Comparison of ENCODE assay signal across 8 cellular contexts in genomic region chr9:136686534-136686793, GRCh38. TPM values are rescaled to one million over a fixed set of nuclear protein-coding genes. Genes with fewer than 3 reads are reported as not detected.
DNase-seq lines count a peak whose midpoint lies in the region; ATAC-seq and TF ChIP-seq lines count a peak whose summit lies in the region.

No MANE protein-coding gene starts in this region.

- CTCF ChIA-PET in BJ (lab: Yijun Ruan, JAX) = interaction anchor here (1.0 to 3.2 kb wide), 6 partner anchors 8 to 202 kb away, joined by 3 to 14 read pairs (median 5); no protein-coding TSS in a partner anchor

- POLR2A ChIA-PET in BJ (lab: Charles Lee) = interaction anchor here (1.0 kb wide), 1 partner anchor 14 kb away, joined by 3 read pairs; no protein-coding TSS in a partner anchor
- POLR2A ChIA-PET in naive thymus-derived CD8-positive, alpha-beta T cell (lab: Charles Lee) = interaction anchor here (0.5 to 1.9 kb wide), 2 partner anchors 41 to 445 kb away, joined by 3 to 5 read pairs; no protein-coding TSS in a partner anchor

- DNase-seq in BJ (ENCODE audit: low read depth) (no peak), colonic mucosa (no peak), NCI-H2029 treated with DMSO at 0.1 percent for 48 hours (lab: John Stamatoyannopoulos, UW) (no peak), EL (no peak), NCI-H1105 treated with DMSO at 0.1 percent for 48 hours (lab: John Stamatoyannopoulos, UW) (no peak)
- DNase-seq in naive thymus-derived CD8-positive, alpha-beta T cell = no peak

- ATAC-seq in naive thymus-derived CD8-positive, alpha-beta T cell = peak; percentile 6 to 10
- ATAC-seq in GM21717 (IDR thresholded peaks at IDR 0.05; ENCODE audit: unreplicated experiment) = no peak

- no peaks in the 10 kb centered on the region for H3K36me3 ChIP-seq in BJ (ENCODE audit: control insufficient read depth, insufficient read depth, low read length)
- no peaks in the 10 kb centered on the region for H3K36me3 ChIP-seq in HUES64 (ENCODE audit: insufficient read depth, low read length)
- no peaks in the 10 kb centered on the region for H3K36me3 ChIP-seq in colonic mucosa

- H3K4me1 ChIP-seq in HUES64 (ENCODE audit: insufficient read depth, low read length) = peaks cover 8% of the 10 kb centered on the region; the same call in 1 of the 2 replicates
- peaks cover 19% of the 10 kb centered on the region for H3K4me1 ChIP-seq in colonic mucosa

- TF ChIP-seq CTCF in BJ (IDR thresholded peaks at IDR 0.05; ENCODE audit: insufficient read depth, low read depth, low read length) (no peak), colonic mucosa (IDR thresholded peaks at IDR 0.05) (no peak)

- no peaks in the 10 kb centered on the region for H3K9me3 ChIP-seq in HUES64 (ENCODE audit: insufficient read depth, low read depth, low read length)
- H3K9me3 ChIP-seq in colonic mucosa = no peaks in the 10 kb centered on the region

- H3K36me3 Mint-ChIP-seq in naive thymus-derived CD8-positive, alpha-beta T cell = no peaks in the 10 kb centered on the region

- intact Hi-C loops in colonic mucosa (cut with DNase I) = no loop called here

- peak overlapping the region; percentile 66 to 87 (median 79) for H3K4me3 Mint-ChIP-seq in naive thymus-derived CD8-positive, alpha-beta T cell

- H3K27ac ChIP-seq in HUES64 (ENCODE audit: low read depth, low read length) (no peak overlapping the region), colonic mucosa (peak overlapping the region; percentile 89)

- H3K4me3 ChIP-seq in BJ (ENCODE audit: low read depth, low read length) = peak overlapping the region; percentile 89
- peak overlapping the region; percentile 70 for H3K4me3 ChIP-seq in HUES64 (ENCODE audit: low read length)
- H3K4me3 ChIP-seq in colonic mucosa = peak overlapping the region; percentile 96

- 7% methylated on average over 20 of the region's 20 CpGs for WGBS in HUES64

- H3K27me3 ChIP-seq in BJ (ENCODE audit: control insufficient read depth, insufficient read depth, low read length) (no peaks in the 10 kb centered on the region), HUES64 (ENCODE audit: insufficient read depth, low read length) (peaks cover 20% of the 10 kb centered on the region), colonic mucosa (no peaks in the 10 kb centered on the region)

- H3K9ac ChIP-seq in HUES64 (ENCODE audit: low read depth, low read length) (peak overlapping the region; percentile 68; the same call in 1 of the 2 replicates), colonic mucosa (ENCODE audit: low read depth in 2 of 2, low read length in 2 of 2) (peak overlapping the region; percentile 69 to 99)

- no peaks in the 10 kb centered on the region for H3K27me3 Mint-ChIP-seq in naive thymus-derived CD8-positive, alpha-beta T cell

- H3K27ac Mint-ChIP-seq in naive thymus-derived CD8-positive, alpha-beta T cell = no peak overlapping the region

- H3K4me1 Mint-ChIP-seq in naive thymus-derived CD8-positive, alpha-beta T cell = peaks cover 4 to 14% (median 9%) of the 10 kb centered on the region in 4 donors

- H3K9me3 Mint-ChIP-seq in naive thymus-derived CD8-positive, alpha-beta T cell = no peaks in the 10 kb centered on the region

RNA-seq across cellular contexts. Expression of gene AGPAT2, which starts 0.8 kb away (rescaled TPM):
- polyA plus RNA-seq in BJ (2011; rRNA removed) = 48.3 and 68.3 TPM in 2 replicates
- polyA minus RNA-seq in BJ (2011; rRNA and poly(A)+ RNA removed) = 23.9 and 34.1 TPM in 2 replicates
- 18.1 TPM for polyA plus RNA-seq in HUES64 (2013, experiment 1 of 2)
- polyA plus RNA-seq in HUES64 (2013, experiment 2 of 2) = 19.9 TPM
- total RNA-seq in colonic mucosa = 100 to 1,000 TPM; 197 to 372 TPM
- 1 to 10 TPM; 3.0 to 5.8 TPM for total RNA-seq in naive thymus-derived CD8-positive, alpha-beta T cell
- 10 to 100 TPM; 10.7 to 24.8 (median 14.6) TPM for polyA plus RNA-seq in naive thymus-derived CD8-positive, alpha-beta T cell

RNA-seq across cellular contexts. Expression of gene EGFL7, which starts 23.7 kb away (rescaled TPM):
- polyA plus RNA-seq in BJ (2011; rRNA removed) = 13.8 and 26.9 TPM in 2 replicates
- 1.5 and 1.9 TPM in 2 replicates for polyA minus RNA-seq in BJ (2011; rRNA and poly(A)+ RNA removed)
- polyA plus RNA-seq in HUES64 (2013, experiment 1 of 2) = 20.5 TPM
- polyA plus RNA-seq in HUES64 (2013, experiment 2 of 2) = 25.2 TPM
- total RNA-seq in colonic mucosa = 10 to 100 TPM; 17.3 to 28.4 TPM
- total RNA-seq in naive thymus-derived CD8-positive, alpha-beta T cell = 1 to 10 TPM in 1 of 2 experiments, under 1 TPM in 1; 0.36 to 1.2 TPM
- under 1 TPM in 2 of 3 donors, not detected in 1; 0.48 to 0.70 TPM for polyA plus RNA-seq in naive thymus-derived CD8-positive, alpha-beta T cell

RNA-seq across cellular contexts. Expression of gene DIPK1B, which starts 25.9 kb away (rescaled TPM):
- 0.17 and 0.42 TPM in 2 replicates for polyA plus RNA-seq in BJ (2011; rRNA removed)
- polyA minus RNA-seq in BJ (2011; rRNA and poly(A)+ RNA removed) = 0.10 and 0.14 TPM in 2 replicates
- 32.2 TPM for polyA plus RNA-seq in HUES64 (2013, experiment 1 of 2)
- 33.2 TPM for polyA plus RNA-seq in HUES64 (2013, experiment 2 of 2)
- 1 to 10 TPM in 1 of 2 donors, under 1 TPM in 1; 0.82 to 2.8 TPM for total RNA-seq in colonic mucosa
- 1 to 10 TPM in 1 of 2 experiments, under 1 TPM in 1; 0.58 to 1.1 TPM for total RNA-seq in naive thymus-derived CD8-positive, alpha-beta T cell
- under 1 TPM in 1 of 3 donors, not detected in 2; 0.07 TPM for polyA plus RNA-seq in naive thymus-derived CD8-positive, alpha-beta T cell

RNA-seq across cellular contexts. Expression of gene LCN10, which starts 56.3 kb away (rescaled TPM):
- not detected in 2 replicates for polyA plus RNA-seq in BJ (2011; rRNA removed)
- polyA minus RNA-seq in BJ (2011; rRNA and poly(A)+ RNA removed) = not detected in 2 replicates
- 0.55 TPM for polyA plus RNA-seq in HUES64 (2013, experiment 1 of 2)
- 0.32 TPM for polyA plus RNA-seq in HUES64 (2013, experiment 2 of 2)
- total RNA-seq in colonic mucosa = 1 to 10 TPM in 1 of 2 donors, under 1 TPM in 1; 0.11 to 3.3 TPM
- total RNA-seq in naive thymus-derived CD8-positive, alpha-beta T cell = 10 to 100 TPM; 11.0 to 11.1 TPM
- 1 to 10 TPM in 2 of 3 donors, under 1 TPM in 1; 0.60 to 6.6 (median 3.1) TPM for polyA plus RNA-seq in naive thymus-derived CD8-positive, alpha-beta T cell

Comparison
In these comparisons a context has a peak if more than half of its experiments do, and no peak if none do; other contexts are left out.
1. RNA of gene AGPAT2, which starts 0.8 kb away (total RNA-seq): 197 to 372 TPM in colonic mucosa; 3.0 to 5.8 TPM in naive thymus-derived CD8-positive, alpha-beta T cell; every median in the first group is over 10 times any median in the second.
2. RNA of gene EGFL7, which starts 23.7 kb away (total RNA-seq): 17.3 to 28.4 TPM in colonic mucosa; 0.36 to 1.2 TPM in naive thymus-derived CD8-positive, alpha-beta T cell; every median in the first group is over 4 times any median in the second.
3. Peak in every context shown above with its lines, with median percentiles within 50 percentile points of each other: H3K4me3 ChIP-seq.